ENCODE assay signal across 8 cellular contexts in genomic region chr10:98267069-98267893, GRCh38. TPM values are rescaled to one million over a fixed set of nuclear protein-coding genes. Genes with fewer than 3 reads are reported as not detected.
A peak's percentile ranks its signal among the peaks of the same experiment; 100 is the strongest.
DNase-seq lines count a peak whose midpoint lies in the region; ATAC-seq and TF ChIP-seq lines count a peak whose summit lies in the region.

No MANE protein-coding gene starts in this region.

- POLR2A ChIA-PET in CD8-positive, alpha-beta T cell (lab: Charles Lee), result no interaction called here
- POLR2A ChIA-PET in PC-3 (lab: Charles Lee; ENCODE audit: unreplicated experiment), result no interaction called here

- no peaks in the 10 kb centered on the region for H3K9me3 ChIP-seq in CD8-positive, alpha-beta T cell (ENCODE audit: low read length)
- no peaks in the 10 kb centered on the region for H3K9me3 ChIP-seq in PC-3 (ENCODE audit: low read length)
- H3K9me3 ChIP-seq in esophagus squamous epithelium, result no peaks in the 10 kb centered on the region
- H3K9me3 ChIP-seq in trophoblast cell (ENCODE audit: insufficient read depth, low read depth, low read length), result no peaks in the 10 kb centered on the region

- H2AK5ac ChIP-seq in trophoblast cell (ENCODE audit: low read length), result no peak overlapping the region

- H3K9me2 ChIP-seq in PC-3 (replicated peaks; ENCODE audit: low read length), result no peaks in the 10 kb centered on the region

- CTCF ChIA-PET in CD8-positive, alpha-beta T cell (lab: Charles Lee), result no interaction called here
- CTCF ChIA-PET in PC-3 (lab: Charles Lee), result interaction anchor here (0.5 to 0.9 kb wide), 3 partner anchors 43 to 200 kb away, joined by 3 to 4 read pairs (median 3); no protein-coding TSS in a partner anchor

- H4K12ac ChIP-seq in trophoblast cell (ENCODE audit: low read depth, low read length), result peak overlapping the region; percentile 10

- no peak for TF ChIP-seq CTCF in CD8-positive, alpha-beta T cell (IDR thresholded peaks at IDR 0.05)
- TF ChIP-seq CTCF in PC-3 (conservative IDR thresholded peaks at IDR 0.05; ENCODE audit: low read depth, low read length) (no peak), esophagus squamous epithelium (IDR thresholded peaks at IDR 0.05) (no peak)

- no peaks in the 10 kb centered on the region for H3K4me1 ChIP-seq in CD8-positive, alpha-beta T cell (ENCODE audit: insufficient read depth, low read length)
- H3K4me1 ChIP-seq in PC-3 (ENCODE audit: insufficient read depth, low read length) (peaks cover 27% of the 10 kb centered on the region), esophagus squamous epithelium (peaks cover 15 to 54% (median 21%) of the 10 kb centered on the region in 3 donors), trophoblast cell (ENCODE audit: control insufficient read depth in 1 of 2, insufficient read depth in 2 of 2, low read length in 2 of 2) (peaks cover 18 to 21% of the 10 kb centered on the region in 2 experiments)

- TSS peak; percentile 44 for BruUV-seq in PC-3 (replicated peaks; lab: Mats Ljungman, UMichigan)

- peak overlapping the region; percentile 27 for H3K4me3 ChIP-seq in CD8-positive, alpha-beta T cell (ENCODE audit: low read depth, low read length)
- peak overlapping the region; percentile 51; the same call in 1 of the 2 replicates for H3K4me3 ChIP-seq in PC-3 (ENCODE audit: low read length)
- peak overlapping the region in 3 of 4 donors; percentile 37 to 73 (median 52) for H3K4me3 ChIP-seq in esophagus squamous epithelium
- H3K4me3 ChIP-seq in trophoblast cell (ENCODE audit: low read depth, low read length), result no peak overlapping the region

- WGBS in esophagus squamous epithelium, 2 donors, result 69 to 78% methylated on average over 9 to 15 of the region's 22 CpGs
- no CpG with 5 or more reads among the region's 22 CpGs for WGBS in trophoblast cell (ENCODE audit: extremely low coverage, insufficient coverage, insufficient read length)

- H3K36me3 Mint-ChIP-seq in CD8-positive, alpha-beta T cell, result no peaks in the 10 kb centered on the region

- H2AFZ ChIP-seq in PC-3 (ENCODE audit: low read length), result peak overlapping the region; percentile 83
- H2AFZ ChIP-seq in trophoblast cell (ENCODE audit: insufficient read depth, low read length, poor library complexity), result no peak overlapping the region

- H4K20me1 ChIP-seq in PC-3 (ENCODE audit: low read length), result no peaks in the 10 kb centered on the region

- H2BK120ac ChIP-seq in trophoblast cell (ENCODE audit: insufficient read depth, low read length, poor library complexity), result no peak overlapping the region

- H3K9me3 Mint-ChIP-seq in CD8-positive, alpha-beta T cell, result no peaks in the 10 kb centered on the region

- H3K27me3 ChIP-seq in CD8-positive, alpha-beta T cell (ENCODE audit: insufficient read depth, low read length), result no peaks in the 10 kb centered on the region
- H3K27me3 ChIP-seq in PC-3 (ENCODE audit: low read length), result no peaks in the 10 kb centered on the region
- H3K27me3 ChIP-seq in esophagus squamous epithelium, result peaks cover 0 to 64% (median 0%) of the 10 kb centered on the region in 4 donors
- H3K27me3 ChIP-seq in trophoblast cell (ENCODE audit: insufficient read depth, low read length), result no peaks in the 10 kb centered on the region

- no peak for ATAC-seq in CD8-positive, alpha-beta T cell
- peak; percentile 29 for ATAC-seq in PC-3

- no peaks in the 10 kb centered on the region for H3K36me3 ChIP-seq in CD8-positive, alpha-beta T cell (ENCODE audit: insufficient read depth, low read length)
- H3K36me3 ChIP-seq in PC-3 (ENCODE audit: low read depth, low read length) (no peaks in the 10 kb centered on the region), esophagus squamous epithelium (no peaks in the 10 kb centered on the region), trophoblast cell (ENCODE audit: control insufficient read depth in 1 of 2, insufficient read depth in 2 of 2, low read length in 2 of 2) (no peaks in the 10 kb centered on the region)

- no peak overlapping the region for H3K27ac Mint-ChIP-seq in CD8-positive, alpha-beta T cell

- peaks cover 27% of the 10 kb centered on the region for H3K27me3 Mint-ChIP-seq in CD8-positive, alpha-beta T cell (ENCODE audit: low read depth)

- H3F3A ChIP-seq in PC-3 (ENCODE audit: low read length, unreplicated experiment), result no peaks in the 10 kb centered on the region

- no peak overlapping the region for H2BK5ac ChIP-seq in trophoblast cell (ENCODE audit: low read depth, low read length, poor library complexity)

- no peak overlapping the region for H3K27ac ChIP-seq in CD8-positive, alpha-beta T cell (ENCODE audit: low read depth, low read length)
- 0 out of 2 replicates have a peak overlapping the region, but pooled peaks have one; percentile 30 for H3K27ac ChIP-seq in PC-3 (ENCODE audit: low read length)
- peak overlapping the region; percentile 60 to 89 (median 76) for H3K27ac ChIP-seq in esophagus squamous epithelium
- no peak overlapping the region for H3K27ac ChIP-seq in trophoblast cell (ENCODE audit: low read depth, low read length)

- no peak overlapping the region for H4K8ac ChIP-seq in trophoblast cell (ENCODE audit: low read depth, low read length)

- peak overlapping the region; percentile 76 for H3K4me2 ChIP-seq in PC-3 (ENCODE audit: low read length)
- peak overlapping the region; percentile 18 for H3K4me2 ChIP-seq in trophoblast cell (ENCODE audit: low read length)

- H3K4me1 Mint-ChIP-seq in CD8-positive, alpha-beta T cell (ENCODE audit: low read depth), result peaks cover 10% of the 10 kb centered on the region

- no peak for TF ChIP-seq POLR2A in esophagus squamous epithelium (IDR thresholded peaks at IDR 0.05)

- peak in 1 of 7 experiments; percentile 42 for DNase-seq in CD8-positive, alpha-beta T cell
- DNase-seq in PC-3 (no peak), esophagus squamous epithelium (lab: John Stamatoyannopoulos, UW) (no peak), trophoblast cell (no peak), NCI-H1105 (lab: John Stamatoyannopoulos, UW) (no peak), NCI-H2107 (lab: John Stamatoyannopoulos, UW) (no peak)
- no peak for DNase-seq in stimulated activated CD4-positive, alpha-beta T cell treated with anti-CD3 and anti-CD28 coated beads, Interleukin-4, amount 100 ng/mL, for 24 hours
- no peak for DNase-seq in stimulated activated CD4-positive, alpha-beta T cell treated with anti-CD3 and anti-CD28 coated beads, Interleukin-1b, Interleukin-23, amount 100 ng/mL, for 48 hours

- H3K79me2 ChIP-seq in PC-3 (ENCODE audit: low read length) (no peaks in the 10 kb centered on the region), trophoblast cell (ENCODE audit: control insufficient read depth, insufficient read depth, low read length, poor library complexity) (no peaks in the 10 kb centered on the region)

- H3K23ac ChIP-seq in trophoblast cell (ENCODE audit: low read length), result no peak overlapping the region

- H3K9ac ChIP-seq in PC-3 (ENCODE audit: low read length), result peak overlapping the region; percentile 26; the same call in 1 of the 2 replicates
- H3K9ac ChIP-seq in trophoblast cell (ENCODE audit: low read length), result no peak overlapping the region

- H4K91ac ChIP-seq in trophoblast cell (ENCODE audit: low read depth, low read length), result peak overlapping the region; percentile 37

- intact Hi-C loops in CD8-positive, alpha-beta T cell (cut with DNase I, micrococcal nuclease), result no loop called here
- intact Hi-C loops in PC-3 (cut with micrococcal nuclease), result loop anchor here (10.0 kb wide), 2 partner anchors 138 to 398 kb away; no protein-coding TSS in a partner anchor
- intact Hi-C loops in esophagus squamous epithelium (cut with DNase I), result loop anchor here (5.0 kb wide), 1 partner anchor 45 kb away; no protein-coding TSS in a partner anchor

- H3K14ac ChIP-seq in trophoblast cell (ENCODE audit: low read length), result peak overlapping the region; percentile 4

- H3K79me1 ChIP-seq in trophoblast cell (ENCODE audit: low read length), result peaks cover 7% of the 10 kb centered on the region

- no peak overlapping the region for H3K18ac ChIP-seq in trophoblast cell (ENCODE audit: low read length)

- H2BK12ac ChIP-seq in trophoblast cell (ENCODE audit: low read length), result no peak overlapping the region

- no peak overlapping the region for H3K4ac ChIP-seq in trophoblast cell (ENCODE audit: low read depth, low read length)

- H3K4me3 Mint-ChIP-seq in CD8-positive, alpha-beta T cell, result peak overlapping the region; percentile 74

RNA-seq across cellular contexts. Expression of gene LOXL4, which starts 0.7 kb away (rescaled TPM):
- total RNA-seq in CD8-positive, alpha-beta T cell, result under 1 TPM in 1 of 2 experiments, not detected in 1; 0.08 TPM
- total RNA-seq in PC-3 (2014; rRNA removed) (7.8 and 8.2 TPM in 2 replicates), esophagus squamous epithelium (1 to 10 TPM in 2 of 4 donors, under 1 TPM in 2; 0.19 to 3.5 (median 1.4) TPM)
- 0.23 and 0.36 TPM in 2 replicates for polyA plus RNA-seq in trophoblast cell (2013)

Comparison
In these comparisons a context has a peak if more than half of its experiments do, and no peak if none do; other contexts are left out.
1. H3K27ac ChIP-seq: peak in PC-3 (single experiment) and esophagus squamous epithelium (4 of 4); none in CD8-positive, alpha-beta T cell (single experiment) and trophoblast cell (single experiment).
2. intact Hi-C loops: an anchor here in PC-3 (10.0 kb wide) and esophagus squamous epithelium (5.0 kb wide); none called in CD8-positive, alpha-beta T cell.